9 cellular contexts compared by ENCODE assay signal in the genomic region with DNA sequence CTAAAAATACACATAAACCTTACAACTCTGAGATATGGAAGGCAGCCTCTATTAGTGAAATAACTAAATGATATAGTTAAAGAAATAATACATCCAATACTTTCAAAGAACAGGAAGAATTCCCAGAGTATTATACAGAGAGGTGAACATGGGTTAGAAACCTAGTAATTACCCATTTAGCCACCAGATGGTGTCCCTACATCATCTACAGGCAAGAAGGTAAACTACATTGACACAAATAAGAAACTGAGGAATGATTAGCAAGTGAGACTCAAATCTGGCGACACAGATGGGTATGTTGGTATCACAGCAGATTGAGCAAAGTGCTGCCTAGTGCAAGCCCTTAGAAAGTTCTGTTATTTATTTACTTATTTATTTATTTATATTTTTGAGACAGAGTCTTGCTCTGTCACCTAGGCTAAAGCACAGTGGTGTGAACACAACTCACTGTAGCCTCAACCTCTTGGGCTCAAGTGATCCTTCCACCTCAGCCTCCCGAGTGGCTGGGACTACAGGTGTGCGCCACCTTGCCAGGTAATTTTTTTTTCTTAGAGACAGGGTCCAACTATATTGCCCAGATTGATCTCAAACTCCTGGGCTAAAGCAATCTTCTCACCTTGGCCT. TPM values are rescaled to one million over a fixed set of nuclear protein-coding genes. Genes with fewer than 3 reads are reported as not detected.
DNase-seq lines count a peak whose midpoint lies in the region; ATAC-seq, FAIRE-seq and TF ChIP-seq lines count a peak whose summit lies in the region.
"Had no signal": no experiment of that assay in that cellular context is flagged by ENCODE, and none has a peak within 500 bp of the region (broad histone marks: within the 10 kb centered on the region; RNA-seq: fewer than 3 reads in every experiment).

No MANE protein-coding gene starts in this region.

- ATAC-seq in GM19452 (IDR thresholded peaks at IDR 0.05; ENCODE audit: unreplicated experiment): no peak
- no peak for ATAC-seq in GM18907 (IDR thresholded peaks at IDR 0.05; ENCODE audit: unreplicated experiment)

- H3K4me3 ChIP-seq in GM12864 (ENCODE audit: low read depth, low read length): no peak overlapping the region
- no peak overlapping the region for H3K4me3 ChIP-seq in fibroblast of pulmonary artery (replicated peaks; ENCODE audit: low read depth, low read length)
- H3K4me3 ChIP-seq: HAP-1 had no signal

- peak; percentile 84 for FAIRE-seq in A204.1 (lab: Jason Lieb, UNC)

- TF ChIP-seq CTCF in GM12864 (IDR thresholded peaks at IDR 0.05; ENCODE audit: low read depth, low read length, missing control alignments) (peak; percentile 59), fibroblast of pulmonary artery (IDR thresholded peaks at IDR 0.05; ENCODE audit: low read length, missing control alignments) (peak; percentile 71)

- DNase-seq in GM12864 (ENCODE audit: low read depth) (peak; percentile 16), RPMI7951 (ENCODE audit: low read depth) (peak; percentile 34), fibroblast of pulmonary artery (ENCODE audit: low read depth) (peak; percentile 62), renal cortical epithelial cell (ENCODE audit: low read depth) (peak; percentile 36)
- DNase-seq in activated effector memory CD4-positive, alpha-beta T cell treated with Interleukin-2 at 50 U/mL for 16 hours: no peak

RNA-seq across cellular contexts. Expression of a gene that starts 28.2 kb away (rescaled TPM):
- total RNA-seq in RPMI7951 (2014; rRNA removed; shearing (Covaris generic)): 17.7 and 21.3 TPM in 2 replicates
- 21.9 and 30.8 TPM in 2 replicates for total RNA-seq in renal cortical epithelial cell

RNA-seq across cellular contexts. Expression of a gene that starts 34.9 kb away (rescaled TPM):
- not detected in 2 replicates for total RNA-seq in RPMI7951 (2014; rRNA removed; shearing (Covaris generic))
- total RNA-seq in renal cortical epithelial cell: not detected in 2 replicates

RNA-seq across cellular contexts. Expression of a gene that starts 36.6 kb away (rescaled TPM):
- total RNA-seq in RPMI7951 (2014; rRNA removed; shearing (Covaris generic)): 209 and 214 TPM in 2 replicates
- total RNA-seq in renal cortical epithelial cell: 52.4 and 77.1 TPM in 2 replicates

RNA-seq across cellular contexts. Expression of a gene that starts 36.9 kb away (rescaled TPM):
- 107 and 130 TPM in 2 replicates for total RNA-seq in RPMI7951 (2014; rRNA removed; shearing (Covaris generic))
- 52.8 and 133 TPM in 2 replicates for total RNA-seq in renal cortical epithelial cell

RNA-seq across cellular contexts. Expression of a gene that starts 52.1 kb away (rescaled TPM):
- total RNA-seq in RPMI7951 (2014; rRNA removed; shearing (Covaris generic)): not detected in 2 replicates
- not detected in 2 replicates for total RNA-seq in renal cortical epithelial cell
